ENCODE assay signal across 10 cellular contexts in the genomic region with DNA sequence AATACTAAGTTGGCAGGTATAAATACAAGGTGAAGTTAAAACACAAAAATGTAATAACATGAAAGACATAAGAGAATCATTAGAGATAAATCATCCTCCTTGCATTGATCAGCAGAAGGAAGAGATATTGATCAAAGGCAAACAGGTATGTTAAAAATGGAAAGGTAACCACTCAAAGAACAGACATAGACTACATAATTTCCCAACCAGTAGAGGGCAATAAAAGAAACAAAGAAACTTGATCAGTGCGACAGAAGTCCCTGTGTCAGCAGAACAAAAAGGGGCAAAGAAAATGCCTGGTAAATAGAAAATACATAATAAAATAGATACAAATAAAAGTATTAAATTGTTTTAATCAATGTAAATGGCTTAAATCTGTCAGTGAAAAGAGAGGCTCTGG. TPM values are rescaled to one million over a fixed set of nuclear protein-coding genes. Genes with fewer than 3 reads are reported as not detected.
DNase-seq lines count a peak whose midpoint lies in the region; ATAC-seq, FAIRE-seq and TF ChIP-seq lines count a peak whose summit lies in the region.
"Had no signal": no experiment of that assay in that cellular context is flagged by ENCODE, and none has a peak within 500 bp of the region (broad histone marks: within the 10 kb centered on the region; RNA-seq: fewer than 3 reads in every experiment).

No MANE protein-coding gene starts in this region.

- ATAC-seq in natural killer cell treated with Interleukin-12 subunit alpha and Interleukin-12 subunit beta and Interleukin-15 and Interleukin-18, amount 100 ng/mL, for 72 hours: no peak

- no peaks in the 10 kb centered on the region for H3K27me3 ChIP-seq in right atrium auricular region

- no peaks in the 10 kb centered on the region for H3K36me3 Mint-ChIP-seq in natural killer cell treated with Interleukin-12 subunit alpha and Interleukin-12 subunit beta and Interleukin-15 and Interleukin-18, amount 100 ng/mL, for 72 hours

- peak; percentile 97 for FAIRE-seq in G401.6 (lab: Jason Lieb, UNC)
- FAIRE-seq in GM12891 (lab: Jason Lieb, UNC): no peak

- DNase-seq in NCI-H1417 treated with DMSO at 0.1 percent for 48 hours (lab: John Stamatoyannopoulos, UW) (peak; percentile 19), astrocyte of the hippocampus (ENCODE audit: low read depth, low spot score) (peak; percentile 18), midbrain (lab: John Stamatoyannopoulos, UW) (peak; percentile 46), GM12891 (ENCODE audit: insufficient read length, low spot score) (no peak), right atrium auricular region (ENCODE audit: low spot score) (no peak), iPS-NIHi7 (ENCODE audit: extremely low spot score) (no peak)
- DNase-seq in natural killer cell treated with Interleukin-12 subunit alpha and Interleukin-12 subunit beta and Interleukin-15 and Interleukin-18, amount 100 ng/mL, for 72 hours (ENCODE audit: low spot score): no peak

- no peaks in the 10 kb centered on the region for H3K4me1 Mint-ChIP-seq in natural killer cell treated with Interleukin-12 subunit alpha and Interleukin-12 subunit beta and Interleukin-15 and Interleukin-18, amount 100 ng/mL, for 72 hours (ENCODE audit: low read depth in 2 of 2)

- TF ChIP-seq CTCF in right atrium auricular region (IDR thresholded peaks at IDR 0.05): peak in 1 of 2 donors; percentile 49

- H3K9me3 Mint-ChIP-seq in natural killer cell treated with Interleukin-12 subunit alpha and Interleukin-12 subunit beta and Interleukin-15 and Interleukin-18, amount 100 ng/mL, for 72 hours: no peaks in the 10 kb centered on the region
- H3K9me3 Mint-ChIP-seq: stimulated activated naive CD8-positive, alpha-beta T cell treated with anti-CD3 and anti-CD28 coated beads, Interleukin-15, Interleukin-2, amounts not matched to agents 100 ng/mL and 50 ng/mL, for 24 hours had no signal

- H3K4me3 Mint-ChIP-seq in natural killer cell treated with Interleukin-12 subunit alpha and Interleukin-12 subunit beta and Interleukin-15 and Interleukin-18, amount 100 ng/mL, for 72 hours: no peak overlapping the region
- H3K4me3 Mint-ChIP-seq: stimulated activated naive CD8-positive, alpha-beta T cell treated with anti-CD3 and anti-CD28 coated beads, Interleukin-15, Interleukin-2, amounts not matched to agents 100 ng/mL and 50 ng/mL, for 24 hours had no signal

- no peaks in the 10 kb centered on the region for H3K4me1 ChIP-seq in right atrium auricular region

- H3K9me3 ChIP-seq in right atrium auricular region: no peaks in the 10 kb centered on the region

- H3K36me3 ChIP-seq in right atrium auricular region: peaks cover 5% of the 10 kb centered on the region

- H3K4me3 ChIP-seq in right atrium auricular region: no peak overlapping the region

- H3K27ac ChIP-seq in right atrium auricular region: no peak overlapping the region

- no peak for TF ChIP-seq POLR2A in GM12891 (IDR thresholded peaks at IDR 0.05; ENCODE audit: low read depth, low read length)

- no peaks in the 10 kb centered on the region for H3K27me3 Mint-ChIP-seq in natural killer cell treated with Interleukin-12 subunit alpha and Interleukin-12 subunit beta and Interleukin-15 and Interleukin-18, amount 100 ng/mL, for 72 hours
- H3K27me3 Mint-ChIP-seq: stimulated activated naive CD8-positive, alpha-beta T cell treated with anti-CD3 and anti-CD28 coated beads, Interleukin-15, Interleukin-2, amounts not matched to agents 100 ng/mL and 50 ng/mL, for 24 hours had no signal

- H3K27ac Mint-ChIP-seq in natural killer cell treated with Interleukin-12 subunit alpha and Interleukin-12 subunit beta and Interleukin-15 and Interleukin-18, amount 100 ng/mL, for 72 hours: no peak overlapping the region
- H3K27ac Mint-ChIP-seq: stimulated activated naive CD8-positive, alpha-beta T cell treated with anti-CD3 and anti-CD28 coated beads, Interleukin-15, Interleukin-2, amounts not matched to agents 100 ng/mL and 50 ng/mL, for 24 hours had no signal

TF ChIP-seq in GM12891, 5 proteins besides CTCF, POLR2A, EP300 and RAD21:
- no peak for TF ChIP-seq PAX5 (IDR thresholded peaks at IDR 0.05; ENCODE audit: insufficient read depth, low read length, severe bottlenecking)
- TF ChIP-seq SPI1 (IDR thresholded peaks at IDR 0.05; ENCODE audit: low read depth, low read length): no peak
- TF ChIP-seq POLR2AphosphoS5 (IDR thresholded peaks at IDR 0.05; ENCODE audit: low read depth, low read length): no peak
TF ChIP-seq in GM12891: peak in this region for 0.

RNA-seq across cellular contexts. Expression of a gene that starts 53.6 kb away (rescaled TPM):
- 0.05 TPM for polyA plus RNA-seq in GM12891 (2012; ENCODE audit: low read depth, missing spikeins)
- total RNA-seq in natural killer cell treated with Interleukin-12 subunit alpha and Interleukin-12 subunit beta and Interleukin-15 and Interleukin-18, amount 100 ng/mL, for 72 hours: under 1 TPM in 1 of 2 donors, not detected in 1; 0.21 TPM
- total RNA-seq in right atrium auricular region: 1 to 10 TPM in 1 of 2 donors, under 1 TPM in 1; 0.51 to 1.8 TPM
- total RNA-seq: activated CD8-positive, alpha-beta memory T cell treated with anti-CD3 and anti-CD28 coated beads for 36 hours had no signal

Comparison
In these comparisons a context has a peak if more than half of its experiments do, and no peak if none do; other contexts are left out.
1. DNase-seq: peak in NCI-H1417 treated with DMSO at 0.1 percent for 48 hours (single experiment), astrocyte of the hippocampus (single experiment) and midbrain (single experiment); none in GM12891 (single experiment), natural killer cell treated with Interleukin-12 subunit alpha and Interleukin-12 subunit beta and Interleukin-15 and Interleukin-18, amount 100 ng/mL, for 72 hours (single experiment), right atrium auricular region (single experiment) and iPS-NIHi7 (single experiment).